In the genomic region with DNA sequence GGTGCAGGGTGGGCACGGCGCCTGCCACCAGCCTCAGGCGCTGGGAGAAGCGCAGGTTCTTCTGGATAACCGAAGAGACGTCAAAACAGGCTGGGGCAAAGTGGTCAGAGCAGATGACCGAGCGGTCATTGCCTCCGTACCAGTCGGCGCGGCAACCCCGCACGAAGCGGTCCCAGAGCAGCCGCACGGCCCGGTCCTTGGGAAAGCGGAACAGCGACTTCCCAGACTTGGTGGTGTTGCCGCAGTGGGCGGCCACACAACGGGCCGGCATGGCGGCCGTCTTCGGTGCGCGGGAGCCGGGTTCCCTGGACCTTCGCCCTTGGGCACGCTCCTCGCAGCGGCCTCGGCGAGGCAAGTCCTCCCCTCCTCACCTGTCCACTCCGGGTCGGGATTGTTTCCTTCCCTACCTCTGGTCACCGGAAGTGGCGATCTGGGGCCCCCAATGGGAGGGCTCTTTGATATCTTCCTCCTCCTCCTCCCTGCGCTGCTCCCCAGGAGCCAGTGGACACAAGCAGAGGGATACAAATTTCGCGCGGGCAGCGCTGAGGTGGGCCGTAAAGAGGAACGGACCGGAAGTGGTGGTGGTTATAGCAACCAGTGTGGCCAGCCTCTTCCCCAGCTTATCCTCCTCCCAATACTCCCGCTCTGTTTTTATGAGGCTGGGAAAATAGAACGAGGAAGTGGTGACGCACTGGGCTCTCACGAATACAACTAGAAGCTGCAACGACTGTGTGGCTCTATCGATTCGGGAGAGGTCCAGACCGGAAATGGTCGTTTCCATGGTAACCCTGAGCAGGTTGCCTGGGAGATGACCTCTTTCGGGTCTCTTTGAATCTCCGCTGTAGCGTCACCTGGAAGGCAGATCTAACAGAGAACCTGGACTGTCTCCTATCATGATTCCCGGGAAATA, we compare ENCODE assay signal across 1 cellular context.
A peak's percentile ranks its signal among the peaks of the same experiment; 100 is the strongest.
TF ChIP-seq lines count a peak whose summit lies in the region.

A gene with protein sequence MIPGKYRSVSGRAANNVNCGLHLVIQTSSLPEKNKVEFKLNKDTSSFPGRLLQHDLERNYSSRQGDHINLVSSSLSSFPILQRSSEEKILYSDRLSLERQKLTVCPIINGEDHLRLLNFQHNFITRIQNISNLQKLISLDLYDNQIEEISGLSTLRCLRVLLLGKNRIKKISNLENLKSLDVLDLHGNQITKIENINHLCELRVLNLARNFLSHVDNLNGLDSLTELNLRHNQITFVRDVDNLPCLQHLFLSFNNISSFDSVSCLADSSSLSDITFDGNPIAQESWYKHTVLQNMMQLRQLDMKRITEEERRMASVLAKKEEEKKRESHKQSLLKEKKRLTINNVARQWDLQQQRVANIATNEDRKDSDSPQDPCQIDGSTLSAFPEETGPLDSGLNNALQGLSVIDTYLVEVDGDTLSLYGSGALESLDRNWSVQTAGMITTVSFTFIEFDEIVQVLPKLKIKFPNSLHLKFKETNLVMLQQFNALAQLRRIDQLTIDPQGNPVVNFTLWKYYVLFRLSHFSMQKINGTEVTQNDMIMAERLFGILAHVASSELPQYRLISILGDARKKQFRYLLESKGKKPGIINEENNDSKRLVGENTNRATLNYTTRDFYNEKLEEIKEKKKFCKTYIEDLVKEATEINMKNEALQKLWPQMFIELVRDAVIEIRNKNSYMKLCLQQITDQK (plus strand): TSS at position 825 of the 910 bp plus-strand sequence. CDS start 69 bp downstream, at position 894.
A gene (minus strand): TSS at position 432 of the 910 bp plus-strand sequence. CDS start 161 bp downstream, at position 271.

TF ChIP-seq in endothelial cell of umbilical vein, 7 proteins besides CTCF, POLR2A, EP300 and RAD21 (continued from another document):
- TF ChIP-seq POLR2AphosphoS5 (IDR thresholded peaks at IDR 0.05; ENCODE audit: insufficient read depth, low read depth, low read length) (no peak), EZH2 (IDR thresholded peaks at IDR 0.05; ENCODE audit: borderline replicate concordance, low read depth, low read length, severe bottlenecking) (no peak), JUN (IDR thresholded peaks at IDR 0.05; ENCODE audit: borderline replicate concordance, insufficient read depth, insufficient read length, low read depth) (peak; percentile 70), FOS (IDR thresholded peaks at IDR 0.05; ENCODE audit: borderline replicate concordance, insufficient read depth, low read length) (peak; percentile 49), GATA2 (IDR thresholded peaks at IDR 0.05; ENCODE audit: insufficient read depth, insufficient read length, low read depth, low read length) (no peak)
